14 cellular contexts compared by ENCODE assay signal in the genomic region with DNA sequence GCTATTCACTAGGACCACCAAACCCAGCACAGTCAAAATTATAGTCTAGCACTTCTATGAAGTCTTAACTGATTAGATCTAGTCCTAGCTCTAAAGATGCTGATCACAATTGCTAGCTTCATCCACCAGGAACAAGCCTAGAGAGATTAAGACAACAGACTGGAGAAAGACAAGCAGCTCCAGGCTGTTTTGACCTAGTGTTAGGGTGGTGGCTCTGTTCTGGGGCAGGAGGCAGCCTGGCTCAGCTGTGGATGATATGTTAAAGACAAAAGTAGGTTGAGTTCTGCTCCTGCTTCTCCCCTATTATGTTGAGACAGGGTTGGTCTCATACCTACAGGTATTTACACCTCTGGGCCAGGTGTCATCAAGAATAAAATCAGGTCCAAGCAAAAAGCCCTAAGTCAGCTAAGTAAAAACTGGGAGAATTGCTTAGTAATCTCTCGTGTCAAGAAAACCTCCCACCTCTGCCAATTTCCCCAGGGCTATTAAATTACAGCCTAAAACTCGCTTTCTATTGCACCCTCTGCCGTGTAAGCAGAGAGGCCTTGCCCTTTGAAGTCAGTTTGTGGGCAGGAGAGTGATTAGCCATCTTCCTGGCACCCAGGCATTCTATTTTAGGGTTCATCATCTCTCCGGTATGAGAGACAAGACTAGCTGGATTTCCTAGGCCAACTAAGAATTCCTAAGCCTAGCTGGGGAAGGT. TPM values are rescaled to one million over a fixed set of nuclear protein-coding genes. Genes with fewer than 3 reads are reported as not detected.
A peak's percentile ranks its signal among the peaks of the same experiment; 100 is the strongest.
DNase-seq lines count a peak whose midpoint lies in the region; ATAC-seq and TF ChIP-seq lines count a peak whose summit lies in the region.
"Had no signal": no experiment of that assay in that cellular context is flagged by ENCODE, and none has a peak within 500 bp of the region (broad histone marks: within the 10 kb centered on the region; RNA-seq: fewer than 3 reads in every experiment).

No MANE protein-coding gene starts in this region.

- H3F3A ChIP-seq in smooth muscle cell (ENCODE audit: low read depth), result no peaks in the 10 kb centered on the region

- H4K20me1 ChIP-seq in smooth muscle cell (ENCODE audit: low read depth), result no peaks in the 10 kb centered on the region

- CTCF ChIA-PET in T-cell (lab: Charles Lee), result interaction anchor here in 1 of 2 donors (1.0 kb wide), 1 partner anchor 23 kb away, joined by 3 read pairs; no protein-coding TSS in a partner anchor

- TF ChIP-seq EP300 in sigmoid colon (IDR thresholded peaks at IDR 0.05), result no peak

- no peaks in the 10 kb centered on the region for H3K4me1 Mint-ChIP-seq in T-cell
- H3K4me1 Mint-ChIP-seq: CD4-positive, CD25-positive, alpha-beta regulatory T cell; naive thymus-derived CD4-positive, alpha-beta T cell had no signal

- H3K4me1 ChIP-seq in RWPE2 (ENCODE audit: insufficient read depth, poor library complexity, severe bottlenecking) (peaks cover 6% of the 10 kb centered on the region), sigmoid colon (no peaks in the 10 kb centered on the region), smooth muscle cell (ENCODE audit: low read depth) (no peaks in the 10 kb centered on the region)

- H3K27ac ChIP-seq in RWPE2 (ENCODE audit: poor library complexity, severe bottlenecking) (peak overlapping the region; percentile 26), sigmoid colon (no peak overlapping the region), smooth muscle cell (ENCODE audit: low read depth) (no peak overlapping the region)
- H3K27ac ChIP-seq: VCaP had no signal

- no peaks in the 10 kb centered on the region for H3K27me3 ChIP-seq in RWPE2 (ENCODE audit: insufficient read depth, poor library complexity, severe bottlenecking)
- H3K27me3 ChIP-seq in sigmoid colon, result no peaks in the 10 kb centered on the region
- H3K27me3 ChIP-seq in smooth muscle cell (ENCODE audit: low read depth), result no peaks in the 10 kb centered on the region

- H2AFZ ChIP-seq in smooth muscle cell (ENCODE audit: low read depth), result no peak overlapping the region

- H3K4me3 ChIP-seq in AG10803 (ENCODE audit: low read length) (no peak overlapping the region), RWPE2 (ENCODE audit: severe bottlenecking) (no peak overlapping the region), fibroblast of pulmonary artery (replicated peaks; ENCODE audit: low read depth, low read length) (no peak overlapping the region), sigmoid colon (no peak overlapping the region), smooth muscle cell (no peak overlapping the region)

- TF ChIP-seq CTCF in AG10803 (conservative IDR thresholded peaks at IDR 0.05; ENCODE audit: low read length), result no peak
- no peak for TF ChIP-seq CTCF in RWPE2 (IDR thresholded peaks at IDR 0.05; ENCODE audit: poor library complexity, severe bottlenecking)
- TF ChIP-seq CTCF in fibroblast of pulmonary artery (IDR thresholded peaks at IDR 0.05; ENCODE audit: low read length, missing control alignments), result no peak
- no peak for TF ChIP-seq CTCF in sigmoid colon (IDR thresholded peaks at IDR 0.05)
- TF ChIP-seq CTCF in smooth muscle cell (IDR thresholded peaks at IDR 0.05; ENCODE audit: borderline replicate concordance, insufficient read depth, poor library complexity, severe bottlenecking), result no peak

- 17 to 48% methylated on average over 4 of the region's 4 CpGs for WGBS in sigmoid colon, 2 donors
- 50% methylated on average over 4 of the region's 4 CpGs for WGBS in smooth muscle cell (ENCODE audit: low lambda C conversion rate)

- intact Hi-C loops in sigmoid colon (cut with DNase I), result no loop called here

- peaks cover 0 to 9% (median 4%) of the 10 kb centered on the region in 3 donors for H3K9me3 Mint-ChIP-seq in T-cell

- ATAC-seq in RWPE2 (ENCODE audit: low read depth), result peak; percentile 84
- ATAC-seq in T-cell (replicated peaks in 1 of 4), result no peak
- ATAC-seq: sciatic nerve had no signal

- H3K4me2 ChIP-seq in smooth muscle cell, result no peak overlapping the region

- H3K4me3 Mint-ChIP-seq in T-cell, result no peak overlapping the region
- H3K4me3 Mint-ChIP-seq: CD4-positive, CD25-positive, alpha-beta regulatory T cell; naive thymus-derived CD4-positive, alpha-beta T cell had no signal

- DNase-seq in AG10803 (ENCODE audit: low read depth), result peak; percentile 83
- DNase-seq in HT1080 (ENCODE audit: low read depth), result peak; percentile 52
- no peak for DNase-seq in RWPE2 (ENCODE audit: low spot score)
- peak; percentile 2 for DNase-seq in fibroblast of pulmonary artery (ENCODE audit: low read depth)
- no peak for DNase-seq in NCI-H446 treated with DMSO at 0.1 percent for 48 hours (lab: John Stamatoyannopoulos, UW)
- DNase-seq in T-cell, result no peak
- DNase-seq in sigmoid colon, result no peak
- no peak for DNase-seq in smooth muscle cell (lab: John Stamatoyannopoulos, UW; ENCODE audit: unreplicated experiment)
- DNase-seq: CD4-positive, CD25-positive, alpha-beta regulatory T cell; KG1; naive thymus-derived CD4-positive, alpha-beta T cell; NCI-H2227 treated with DMSO at 0.1 percent for 48 hours had no signal

- no peak overlapping the region for H3K27ac Mint-ChIP-seq in T-cell
- H3K27ac Mint-ChIP-seq: CD4-positive, CD25-positive, alpha-beta regulatory T cell; naive thymus-derived CD4-positive, alpha-beta T cell had no signal

- no peaks in the 10 kb centered on the region for H3K79me2 ChIP-seq in smooth muscle cell (ENCODE audit: low read depth)

- TF ChIP-seq POLR2A in sigmoid colon (IDR thresholded peaks at IDR 0.05), result no peak

- H3K36me3 ChIP-seq in RWPE2 (ENCODE audit: low read depth), result no peaks in the 10 kb centered on the region
- no peaks in the 10 kb centered on the region for H3K36me3 ChIP-seq in sigmoid colon
- H3K36me3 ChIP-seq in smooth muscle cell (ENCODE audit: low read depth), result no peaks in the 10 kb centered on the region

- H3K27me3 Mint-ChIP-seq in T-cell, result peaks cover 0 to 34% of the 10 kb centered on the region in 2 donors
- H3K27me3 Mint-ChIP-seq: CD4-positive, CD25-positive, alpha-beta regulatory T cell had no signal

- POLR2A ChIA-PET in T-cell (lab: Charles Lee), result interaction anchor here (0.6 to 0.7 kb wide), 2 partner anchors 1153 to 1199 kb away, joined by 3 to 4 read pairs; no protein-coding TSS in a partner anchor

- H3K9me3 ChIP-seq in RWPE2 (ENCODE audit: severe bottlenecking), result no peaks in the 10 kb centered on the region
- H3K9me3 ChIP-seq in sigmoid colon, result no peaks in the 10 kb centered on the region
- no peaks in the 10 kb centered on the region for H3K9me3 ChIP-seq in smooth muscle cell (replicated peaks; ENCODE audit: low read depth)

- H3K36me3 Mint-ChIP-seq in T-cell, result peaks cover 2% of the 10 kb centered on the region
- H3K36me3 Mint-ChIP-seq: CD4-positive, CD25-positive, alpha-beta regulatory T cell had no signal

- no peak overlapping the region for H3K9ac ChIP-seq in smooth muscle cell (ENCODE audit: low read depth)

RNA-seq across cellular contexts. Expression of a gene that starts 39.9 kb away (rescaled TPM):
- 0.13 TPM in 1 of 2 replicates, not detected in the other for total RNA-seq in HT1080 (2014; rRNA removed; shearing (Covaris generic))
- polyA plus RNA-seq in HT1080 (2015; cell fraction: cytosol; rRNA removed), result not detected in 2 replicates
- 0.35 TPM in 1 of 2 replicates, not detected in the other for polyA plus RNA-seq in HT1080 (2015; cell fraction: nucleus; rRNA removed)
- total RNA-seq in T-cell (under 1 TPM in 4 of 5 donors, not detected in 1; 0.26 to 0.82 (median 0.39) TPM), sigmoid colon (1 to 10 TPM in 3 of 4 donors, under 1 TPM in 1; 0.36 to 3.6 (median 2.5) TPM), smooth muscle cell (0.27 TPM in 1 of 2 replicates, not detected in the other)
- polyA plus RNA-seq in sigmoid colon (under 1 TPM in 1 of 3 donors, not detected in 2; 0.19 TPM), smooth muscle cell (0.27 TPM in 1 of 2 replicates, not detected in the other)
- total RNA-seq: CD4-positive, CD25-positive, alpha-beta regulatory T cell had no signal
- polyA plus RNA-seq: CD4-positive, CD25-positive, alpha-beta regulatory T cell; naive thymus-derived CD4-positive, alpha-beta T cell had no signal

Comparison
In these comparisons a context has a peak if more than half of its experiments do, and no peak if none do; other contexts are left out.
1. DNase-seq: peak in AG10803 (single experiment), HT1080 (single experiment) and fibroblast of pulmonary artery (single experiment); none in RWPE2 (single experiment), NCI-H446 treated with DMSO at 0.1 percent for 48 hours (single experiment), T-cell (0 of 34), sigmoid colon (single experiment) and smooth muscle cell (single experiment).